16 cellular contexts compared by ENCODE assay signal in the genomic region with DNA sequence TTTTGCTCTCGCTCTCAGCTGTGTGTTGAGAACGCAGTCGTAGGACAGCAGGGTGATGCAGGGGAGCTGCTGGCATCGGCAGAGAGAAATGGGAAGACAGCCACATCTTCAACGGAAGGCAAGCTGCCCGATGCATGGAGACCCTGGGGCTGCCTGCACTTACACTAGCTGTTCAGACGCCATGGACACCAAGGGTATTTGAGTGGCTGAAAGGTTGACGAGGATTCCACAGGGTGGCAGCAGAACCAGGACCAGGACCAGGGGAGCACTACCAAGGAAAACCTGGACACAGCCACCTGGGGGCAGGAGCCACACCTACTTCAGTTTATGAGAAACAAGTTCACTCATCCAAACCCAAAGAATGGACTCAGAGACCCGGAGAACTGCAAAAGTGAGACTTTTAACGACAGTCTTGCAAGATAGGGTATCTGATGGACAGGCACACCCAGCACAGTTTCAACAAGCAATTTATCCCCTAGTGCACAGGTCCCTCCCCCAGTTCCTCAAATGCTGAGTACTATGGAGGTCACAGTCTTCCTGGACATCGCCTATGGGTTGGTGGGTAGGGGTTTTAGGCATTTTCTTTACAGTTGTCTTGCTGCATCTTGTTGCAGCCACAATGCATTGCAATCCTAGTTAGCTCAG. TPM values are rescaled to one million over a fixed set of nuclear protein-coding genes. Genes with fewer than 3 reads are reported as not detected.
DNase-seq lines count a peak whose midpoint lies in the region; ATAC-seq and TF ChIP-seq lines count a peak whose summit lies in the region.
"Had no signal": no experiment of that assay in that cellular context is flagged by ENCODE, and none has a peak within 500 bp of the region (broad histone marks: within the 10 kb centered on the region; RNA-seq: fewer than 3 reads in every experiment).

No MANE protein-coding gene starts in this region.

- 81% methylated on average over 11 of the region's 11 CpGs for WGBS in mesenchymal stem cell

- H3K4ac ChIP-seq in mesenchymal stem cell (ENCODE audit: low read depth in 1 of 2, low read length in 2 of 2), result no peak overlapping the region

- no peak overlapping the region for H2AFZ ChIP-seq in mesenchymal stem cell (ENCODE audit: low read depth, low read length)
- H2AFZ ChIP-seq: PC-9 had no signal

- H3K9me3 Mint-ChIP-seq in CD4-positive, alpha-beta T cell, result no peaks in the 10 kb centered on the region
- H3K9me3 Mint-ChIP-seq: activated B cell treated with CpG ODN at 0.5 μM for 24 hours; activated T-helper 17 cell treated with anti-CD3 and anti-CD28 coated beads, Interleukin-2, amount 50 U/mL, for 72 hours; memory B cell had no signal

- H3K4me1 ChIP-seq in mesenchymal stem cell (ENCODE audit: control insufficient read depth, insufficient read depth, low read depth, low read length) (peaks cover 10% of the 10 kb centered on the region), mucosa of descending colon (ENCODE audit: low read depth) (no peaks in the 10 kb centered on the region)

- H2AK5ac ChIP-seq in mesenchymal stem cell (ENCODE audit: low read length, severe bottlenecking), result no peak overlapping the region

- no peak overlapping the region for H3K9ac ChIP-seq in mesenchymal stem cell (ENCODE audit: low read length)

- H3K27me3 Mint-ChIP-seq in CD4-positive, alpha-beta T cell, result no peaks in the 10 kb centered on the region

- H4K91ac ChIP-seq in mesenchymal stem cell (ENCODE audit: low read length), result peak overlapping the region; percentile 31

- no peak overlapping the region for H3K18ac ChIP-seq in mesenchymal stem cell (ENCODE audit: low read depth in 1 of 2, low read length in 2 of 2)

- peak; percentile 18 for TF ChIP-seq CTCF in brain microvascular endothelial cell (IDR thresholded peaks at IDR 0.05; ENCODE audit: low read depth, low read length, missing control alignments)
- no peak for TF ChIP-seq CTCF in mucosa of descending colon (IDR thresholded peaks at IDR 0.05)
- TF ChIP-seq CTCF in CD4-positive, alpha-beta T cell (IDR thresholded peaks at IDR 0.05), result no peak

- H3K14ac ChIP-seq in mesenchymal stem cell (ENCODE audit: low read length in 2 of 2), result no peak overlapping the region

- H3K79me1 ChIP-seq in mesenchymal stem cell (replicated peaks; ENCODE audit: low read length, poor library complexity, severe bottlenecking), result no peaks in the 10 kb centered on the region

- H2BK15ac ChIP-seq in mesenchymal stem cell (ENCODE audit: low read depth, poor library complexity, severe bottlenecking), result no peak overlapping the region

- H3K4me3 Mint-ChIP-seq in CD4-positive, alpha-beta T cell, result no peak overlapping the region
- H3K4me3 Mint-ChIP-seq: activated B cell treated with CpG ODN at 0.5 μM for 24 hours; activated T-helper 17 cell treated with anti-CD3 and anti-CD28 coated beads, Interleukin-2, amount 50 U/mL, for 72 hours; memory B cell had no signal

- peak; percentile 2 for DNase-seq in NCI-H2107 treated with DMSO at 0.1 percent for 48 hours (lab: John Stamatoyannopoulos, UW; ENCODE audit: unreplicated experiment)
- DNase-seq in NCI-H2107 (lab: John Stamatoyannopoulos, UW), result no peak
- DNase-seq in NCI-H1930 (lab: John Stamatoyannopoulos, UW), result peak; percentile 10 to 35
- DNase-seq in brain microvascular endothelial cell, result no peak
- no peak for DNase-seq in mesenchymal stem cell
- no peak for DNase-seq in mucosa of descending colon
- DNase-seq in CD4-positive, alpha-beta T cell, result no peak
- no peak for DNase-seq in amygdala (lab: John Stamatoyannopoulos, UW)
- DNase-seq: ACHN, activated B cell treated with CpG ODN at 0.5 μM for 24 hours, PC-9, tibial artery had no signal

- H3K23ac ChIP-seq in mesenchymal stem cell (ENCODE audit: low read length in 2 of 2), result no peak overlapping the region

- H2BK5ac ChIP-seq in mesenchymal stem cell (ENCODE audit: low read depth, low read length, poor library complexity, severe bottlenecking), result no peak overlapping the region

- intact Hi-C loops in mucosa of descending colon (cut with DNase I, micrococcal nuclease), result no loop called here
- intact Hi-C loops in CD4-positive, alpha-beta T cell (cut with DNase I, micrococcal nuclease), result no loop called here

- in situ Hi-C loops in brain microvascular endothelial cell (cut with HindIII; ENCODE audit: low pct_ligation_motif_present, low sequenced_read_pairs), result no loop called here

- H3K36me3 ChIP-seq in brain microvascular endothelial cell (replicated peaks), result no peaks in the 10 kb centered on the region
- H3K36me3 ChIP-seq in mesenchymal stem cell (ENCODE audit: control insufficient read depth in 1 of 2, insufficient read depth in 2 of 2, low read depth in 1 of 2, low read length in 2 of 2), result no peaks in the 10 kb centered on the region
- H3K36me3 ChIP-seq in mucosa of descending colon (ENCODE audit: low read depth), result no peaks in the 10 kb centered on the region
- H3K36me3 ChIP-seq: gastroesophageal sphincter, tibial artery had no signal

- H3K4me3 ChIP-seq in brain microvascular endothelial cell (ENCODE audit: low read depth, low read length) (no peak overlapping the region), mesenchymal stem cell (ENCODE audit: insufficient read depth in 1 of 2, low read depth in 1 of 2, low read length in 2 of 2) (no peak overlapping the region), mucosa of descending colon (no peak overlapping the region)
- H3K4me3 ChIP-seq: gastroesophageal sphincter, PC-9, tibial artery had no signal

- no peak overlapping the region for H2BK120ac ChIP-seq in mesenchymal stem cell (ENCODE audit: low read depth, low read length)

- H2BK12ac ChIP-seq in mesenchymal stem cell (ENCODE audit: low read length in 2 of 2), result no peak overlapping the region

- no peak overlapping the region for H3K27ac Mint-ChIP-seq in CD4-positive, alpha-beta T cell
- H3K27ac Mint-ChIP-seq: activated B cell treated with CpG ODN at 0.5 μM for 24 hours; activated T-helper 17 cell treated with anti-CD3 and anti-CD28 coated beads, Interleukin-2, amount 50 U/mL, for 72 hours; memory B cell had no signal

- H3K9me3 ChIP-seq in mesenchymal stem cell (ENCODE audit: control insufficient read depth, low read length) (no peaks in the 10 kb centered on the region), mucosa of descending colon (no peaks in the 10 kb centered on the region)
- no peaks in the 10 kb centered on the region for H3K9me3 ChIP-seq in CD4-positive, alpha-beta T cell (ENCODE audit: control insufficient read depth, low read length)
- H3K9me3 ChIP-seq: gastroesophageal sphincter, tibial artery had no signal

- no peaks in the 10 kb centered on the region for H3K27me3 ChIP-seq in brain microvascular endothelial cell (replicated peaks)
- peaks cover 6 to 48% of the 10 kb centered on the region in 2 experiments for H3K27me3 ChIP-seq in mesenchymal stem cell (ENCODE audit: control insufficient read depth in 1 of 2, insufficient read depth in 1 of 2, low read length in 2 of 2)
- no peaks in the 10 kb centered on the region for H3K27me3 ChIP-seq in CD4-positive, alpha-beta T cell (ENCODE audit: control insufficient read depth, insufficient read depth, low read length)
- H3K27me3 ChIP-seq: gastroesophageal sphincter had no signal

- H4K8ac ChIP-seq in mesenchymal stem cell (ENCODE audit: low read length), result no peak overlapping the region

- H3K36me3 Mint-ChIP-seq in CD4-positive, alpha-beta T cell (ENCODE audit: low read depth), result no peaks in the 10 kb centered on the region
- H3K36me3 Mint-ChIP-seq: memory B cell had no signal

- ATAC-seq in mucosa of descending colon, result no peak
- ATAC-seq in CD4-positive, alpha-beta T cell (ENCODE audit: poor library complexity), result no peak
- ATAC-seq: activated T-helper 17 cell treated with anti-CD3 and anti-CD28 coated beads, Interleukin-2, amount 50 U/mL, for 72 hours; gastroesophageal sphincter had no signal

- POLR2A ChIA-PET in CD4-positive, alpha-beta T cell (lab: Charles Lee), result no interaction called here

- no peak overlapping the region for H3K27ac ChIP-seq in brain microvascular endothelial cell
- no peak overlapping the region for H3K27ac ChIP-seq in mesenchymal stem cell (ENCODE audit: low read length, poor library complexity, severe bottlenecking)
- no peak overlapping the region for H3K27ac ChIP-seq in CD4-positive, alpha-beta T cell (ENCODE audit: low read depth, low read length)
- H3K27ac ChIP-seq: gastroesophageal sphincter, PC-9, tibial artery had no signal

- no peaks in the 10 kb centered on the region for H3K4me1 Mint-ChIP-seq in CD4-positive, alpha-beta T cell (ENCODE audit: low read depth)
- H3K4me1 Mint-ChIP-seq: activated B cell treated with CpG ODN at 0.5 μM for 24 hours; activated T-helper 17 cell treated with anti-CD3 and anti-CD28 coated beads, Interleukin-2, amount 50 U/mL, for 72 hours; memory B cell had no signal

- CTCF ChIA-PET in CD4-positive, alpha-beta T cell (lab: Charles Lee), result no interaction called here

- H3K4me2 ChIP-seq in mesenchymal stem cell (ENCODE audit: low read length, poor library complexity, severe bottlenecking), result no peak overlapping the region
- H3K4me2 ChIP-seq: PC-9 had no signal

RNA-seq across cellular contexts. Expression of a gene that starts 56.3 kb away (rescaled TPM):
- 29.8 TPM for polyA plus RNA-seq in mesenchymal stem cell (2013, experiment 1 of 2)
- polyA plus RNA-seq in mesenchymal stem cell (2013, experiment 2 of 2), result 27.3 TPM
- 100 to 1,000 TPM; 114 to 191 (median 140) TPM for total RNA-seq in mucosa of descending colon
- total RNA-seq in CD4-positive, alpha-beta T cell, result 10 to 100 TPM; 78.5 to 85.1 TPM

RNA-seq across cellular contexts. Expression of a gene that starts 57.2 kb away (rescaled TPM):
- polyA plus RNA-seq in mesenchymal stem cell (2013, experiment 1 of 2), result not detected
- not detected for polyA plus RNA-seq in mesenchymal stem cell (2013, experiment 2 of 2)
- under 1 TPM in 1 of 3 donors, not detected in 2; 0.22 TPM for total RNA-seq in mucosa of descending colon
- not detected for total RNA-seq in CD4-positive, alpha-beta T cell
- total RNA-seq: activated B cell treated with CpG ODN at 0.5 μM for 24 hours; activated T-helper 17 cell treated with anti-CD3 and anti-CD28 coated beads, Interleukin-2, amount 50 U/mL, for 72 hours; gastroesophageal sphincter; LHCN-M2 had no signal

Comparison
In these comparisons a context has a peak if more than half of its experiments do, and no peak if none do; other contexts are left out.
1. DNase-seq: peak in NCI-H2107 treated with DMSO at 0.1 percent for 48 hours (single experiment) and NCI-H1930 (2 of 2); none in NCI-H2107 (single experiment), brain microvascular endothelial cell (single experiment), mesenchymal stem cell (single experiment), mucosa of descending colon (0 of 3), CD4-positive, alpha-beta T cell (0 of 10) and amygdala (0 of 56).